In the genomic region with DNA sequence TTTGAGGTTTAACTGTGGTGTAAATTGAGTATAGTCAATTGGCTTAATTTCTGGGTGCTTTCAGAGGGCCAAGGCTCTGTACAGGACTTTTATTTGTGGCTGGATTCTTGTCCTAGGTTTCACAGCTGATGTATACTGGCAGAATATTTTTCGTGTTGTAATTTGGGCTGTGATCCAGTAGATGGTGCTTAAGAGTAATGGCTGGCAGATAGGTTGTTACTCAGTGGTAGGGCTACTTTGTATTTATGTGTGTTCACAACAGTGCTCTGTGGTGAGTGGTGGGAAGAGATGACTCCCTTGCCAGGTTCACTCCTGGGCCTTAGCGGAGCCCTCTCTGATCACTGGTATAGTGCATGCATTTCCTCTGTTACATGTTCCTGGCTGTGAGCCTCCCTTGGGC, we compare ENCODE assay signal across 15 cellular contexts. TPM values are rescaled to one million over a fixed set of nuclear protein-coding genes. Genes with fewer than 3 reads are reported as not detected.
A peak's percentile ranks its signal among the peaks of the same experiment; 100 is the strongest.
DNase-seq lines count a peak whose midpoint lies in the region; ATAC-seq and TF ChIP-seq lines count a peak whose summit lies in the region.
"Had no signal": no experiment of that assay in that cellular context is flagged by ENCODE, and none has a peak within 500 bp of the region (broad histone marks: within the 10 kb centered on the region; RNA-seq: fewer than 3 reads in every experiment).

No MANE protein-coding gene starts in this region.

- no peaks in the 10 kb centered on the region for H3K79me2 ChIP-seq in GM23248 (ENCODE audit: insufficient read depth)
- H3K79me2 ChIP-seq in OCI-LY1 (ENCODE audit: insufficient read depth, low read length), result no peaks in the 10 kb centered on the region

- H4K20me1 ChIP-seq in GM23248 (ENCODE audit: insufficient read depth) (no peaks in the 10 kb centered on the region), OCI-LY1 (ENCODE audit: insufficient read depth, low read length) (no peaks in the 10 kb centered on the region)

- H3K36me3 ChIP-seq in BE2C (no peaks in the 10 kb centered on the region), GM23248 (ENCODE audit: low read depth) (no peaks in the 10 kb centered on the region), OCI-LY1 (ENCODE audit: insufficient read depth, low read length) (no peaks in the 10 kb centered on the region), gastroesophageal sphincter (no peaks in the 10 kb centered on the region)

- H3K27me3 ChIP-seq in BE2C (no peaks in the 10 kb centered on the region; the same call in 1 of the 2 replicates), GM23248 (replicated peaks; ENCODE audit: insufficient read depth) (peaks cover 3% of the 10 kb centered on the region; the same call in 1 of the 2 replicates), OCI-LY1 (ENCODE audit: insufficient read depth, low read length) (no peaks in the 10 kb centered on the region), gastroesophageal sphincter (peaks cover 4% of the 10 kb centered on the region)

- TF ChIP-seq CTCF in BE2C (IDR thresholded peaks at IDR 0.05; ENCODE audit: low read depth, low read length) (peak; percentile 58), OCI-LY1 (IDR thresholded peaks at IDR 0.05; ENCODE audit: low read length) (peak; percentile 52; the same call in 1 of the 2 replicates), epithelial cell of proximal tubule (conservative IDR thresholded peaks at IDR 0.05; ENCODE audit: low read depth, low read length) (peak; percentile 44), gastroesophageal sphincter (IDR thresholded peaks at IDR 0.05) (no peak)

- no peak for TF ChIP-seq POLR2A in gastroesophageal sphincter (IDR thresholded peaks at IDR 0.05)

- no peak overlapping the region for H3K27ac ChIP-seq in GM23248
- H3K27ac ChIP-seq in OCI-LY1 (ENCODE audit: low read depth, low read length, poor library complexity, severe bottlenecking), result no peak overlapping the region
- no peak overlapping the region for H3K27ac ChIP-seq in gastroesophageal sphincter

- H2AFZ ChIP-seq in GM23248 (no peak overlapping the region), OCI-LY1 (ENCODE audit: low read length) (no peak overlapping the region)

- H3K4me1 ChIP-seq in BE2C (no peaks in the 10 kb centered on the region), GM23248 (ENCODE audit: insufficient read depth) (no peaks in the 10 kb centered on the region), OCI-LY1 (ENCODE audit: insufficient read depth, low read length, severe bottlenecking) (no peaks in the 10 kb centered on the region), gastroesophageal sphincter (peaks cover 0 to 2% (median 1%) of the 10 kb centered on the region in 3 donors)

- DNase-seq in BE2C, result no peak
- peak; percentile 6 for DNase-seq in GM23248
- no peak for DNase-seq in epithelial cell of proximal tubule (ENCODE audit: low read depth)
- DNase-seq in GM03348 (ENCODE audit: low spot score), result no peak
- DNase-seq in DMS79 treated with DMSO at 0.1 percent for 48 hours (lab: John Stamatoyannopoulos, UW), result no peak
- DNase-seq: activated CD4-positive, alpha-beta T cell treated with anti-CD3 and anti-CD28 coated beads, Interleukin-2, amount 10 ng/mL, durations not matched to agents 24 days and 14 days; NCI-H1092; NCI-H524 treated with DMSO at 0.1 percent for 48 hours; stimulated activated CD4-positive, alpha-beta T cell treated with anti-CD3 and anti-CD28 coated beads, Interleukin-2, amount 100 ng/mL, for 48 hours; stimulated activated naive B cell treated with anti-CD40 and anti-IgM and Interleukin-4, amounts not matched to agents 10 μg/mL and 1 μg/mL and 100 μg/mL, for 72 hours had no signal

- H3K9ac ChIP-seq in GM23248 (no peak overlapping the region), OCI-LY1 (ENCODE audit: low read length) (no peak overlapping the region)

- TF ChIP-seq EP300 in gastroesophageal sphincter (IDR thresholded peaks at IDR 0.05), result no peak

- H3K9me3 ChIP-seq in BE2C (no peaks in the 10 kb centered on the region), GM23248 (ENCODE audit: low read depth) (no peaks in the 10 kb centered on the region), OCI-LY1 (ENCODE audit: low read length) (no peaks in the 10 kb centered on the region), gastroesophageal sphincter (peaks cover 0 to 38% (median 0%) of the 10 kb centered on the region in 3 donors)

- H3F3A ChIP-seq in GM23248 (ENCODE audit: insufficient read depth) (no peaks in the 10 kb centered on the region), OCI-LY1 (ENCODE audit: insufficient read depth, low read length) (no peaks in the 10 kb centered on the region)

- no peak for ATAC-seq in GM18517 (IDR thresholded peaks at IDR 0.05; ENCODE audit: unreplicated experiment)
- ATAC-seq in gastroesophageal sphincter, result no peak
- ATAC-seq: activated T-helper 17 cell treated with anti-CD3 and anti-CD28 coated beads, Interleukin-2, amount 50 U/mL, for 72 hours; stimulated activated naive B cell treated with anti-CD40 and anti-IgM and Interleukin-4, amounts not matched to agents 10 μg/mL and 1 μg/mL and 100 μg/mL, for 72 hours had no signal

- no peak overlapping the region for H3K4me3 ChIP-seq in BE2C (ENCODE audit: low read depth, low read length)
- no peak overlapping the region for H3K4me3 ChIP-seq in GM23248
- H3K4me3 ChIP-seq in OCI-LY1 (ENCODE audit: low read depth, low read length, poor library complexity, severe bottlenecking), result no peak overlapping the region
- no peak overlapping the region for H3K4me3 ChIP-seq in epithelial cell of proximal tubule (ENCODE audit: low read depth, low read length)
- H3K4me3 ChIP-seq in gastroesophageal sphincter, result no peak overlapping the region

- in situ Hi-C loops in GM23248 (cut with MboI), result no loop called here

- H3K4me2 ChIP-seq in GM23248 (ENCODE audit: unreplicated experiment), result no peak overlapping the region
- no peak overlapping the region for H3K4me2 ChIP-seq in OCI-LY1 (ENCODE audit: low read length)

- H3K9me2 ChIP-seq in GM23248 (ENCODE audit: insufficient read depth) (no peaks in the 10 kb centered on the region), OCI-LY1 (ENCODE audit: low read depth, low read length) (no peaks in the 10 kb centered on the region)

- WGBS in GM23248 (ENCODE audit: low coverage in 1 of 2, low lambda C conversion rate in 2 of 2, missing lambda C conversion rate in 2 of 2), 2 experiments, result 52 to 65% methylated on average over 2 of the region's 2 CpGs
- 83% methylated on average over 2 of the region's 2 CpGs; no CpG with 5 or more reads in 1 of the 2 donors for WGBS in gastroesophageal sphincter (ENCODE audit: low coverage in 1 of 2), 2 donors

RNA-seq across cellular contexts. Expression of a gene that starts 34.5 kb away (rescaled TPM):
- not detected for polyA plus RNA-seq in BE2C (2012; ENCODE audit: insufficient read depth, insufficient read length, low read depth)
- 4.1 and 4.2 TPM in 2 replicates for total RNA-seq in GM23248 (2014; rRNA removed; shearing (Covaris generic))
- polyA plus RNA-seq in GM23248 (2016; fragmentation: Nextera tagmentation; extraction: Ambion mirVana), result 1.2 and 2.1 TPM in 2 replicates
- total RNA-seq in epithelial cell of proximal tubule, result 21.8 and 26.1 TPM in 2 replicates
- total RNA-seq in gastroesophageal sphincter, result 1 to 10 TPM in 2 of 4 donors, under 1 TPM in 2; 0.16 to 2.2 (median 1.0) TPM
- polyA plus RNA-seq: CD14-positive monocyte had no signal

Comparison
In these comparisons a context has a peak if more than half of its experiments do, and no peak if none do; other contexts are left out.
1. CTCF ChIP-seq: peak in BE2C (single experiment), OCI-LY1 (single experiment) and epithelial cell of proximal tubule (single experiment); none in gastroesophageal sphincter (0 of 4).